Comparison of ENCODE assay signal across 8 cellular contexts in genomic region chr1:155005076-155005971, GRCh38. TPM values are rescaled to one million over a fixed set of nuclear protein-coding genes. Genes with fewer than 3 reads are reported as not detected.
DNase-seq lines count a peak whose midpoint lies in the region; ATAC-seq and TF ChIP-seq lines count a peak whose summit lies in the region.

No MANE protein-coding gene starts in this region.

- ATAC-seq in HCT116 (no peak), right cardiac atrium (peak in 1 of 2 donors; percentile 0), HG02759 (IDR thresholded peaks at IDR 0.05; ENCODE audit: unreplicated experiment) (no peak), GM18505 (IDR thresholded peaks at IDR 0.05; ENCODE audit: unreplicated experiment) (no peak)

- no peak for TF ChIP-seq POLR2A in HCT116 (IDR thresholded peaks at IDR 0.05; ENCODE audit: borderline replicate concordance, extremely low read depth, insufficient read depth, insufficient read length)
- TF ChIP-seq POLR2A in GM18505 (IDR thresholded peaks at IDR 0.05; ENCODE audit: borderline replicate concordance, extremely low read depth, insufficient read depth, insufficient read length) = no peak

- peaks cover 23% of the 10 kb centered on the region for H3K36me3 Mint-ChIP-seq in activated T-helper 1 cell treated with anti-CD3 and anti-CD28 coated beads, Interleukin-12 subunit alpha, Interleukin-12 subunit beta, Interleukin-2, Interleukin-4 antibody, amounts not matched to agents 30 ng/mL and 10 ng/mL and 1 ng/mL, durations not matched to agents 14 hours and 24 hours and 36 hours (ENCODE audit: low read depth)

- H3K27ac ChIP-seq in HCT116 (ENCODE audit: low read depth, low read length) (peak overlapping the region; percentile 97; the same call in 1 of the 2 replicates), right cardiac atrium (ENCODE audit: low read length) (peak overlapping the region; percentile 89)

- H3K4me3 Mint-ChIP-seq in activated T-helper 1 cell treated with anti-CD3 and anti-CD28 coated beads, Interleukin-12 subunit alpha, Interleukin-12 subunit beta, Interleukin-2, Interleukin-4 antibody, amounts not matched to agents 30 ng/mL and 10 ng/mL and 1 ng/mL, durations not matched to agents 14 hours and 24 hours and 36 hours = peak overlapping the region; percentile 98

- H3K4me1 ChIP-seq in HCT116 (ENCODE audit: control insufficient read depth in 1 of 2, insufficient read depth in 2 of 2, low read length in 2 of 2) (peaks cover 11 to 66% of the 10 kb centered on the region in 2 experiments), right cardiac atrium (ENCODE audit: control insufficient read depth, insufficient read depth, low read length) (peaks cover 18% of the 10 kb centered on the region), skeletal muscle satellite cell (ENCODE audit: control insufficient read depth, insufficient read depth, low read length) (peaks cover 51% of the 10 kb centered on the region)

- H4K20me1 ChIP-seq in HCT116 (ENCODE audit: insufficient read depth) = no peaks in the 10 kb centered on the region

- no peak for TF ChIP-seq CTCF in HCT116 (IDR thresholded peaks at IDR 0.05 in 2 of 3, conservative IDR thresholded peaks at IDR 0.05 in 1 of 3; ENCODE audit: borderline replicate concordance in 1 of 3, insufficient read depth in 1 of 3, low read depth in 2 of 3, low read length in 2 of 3)

- no peak for DNase-seq in HCT116 (ENCODE audit: low read depth, low spot score)
- DNase-seq in activated T-helper 1 cell treated with anti-CD3 and anti-CD28 coated beads, Interleukin-12 subunit alpha, Interleukin-12 subunit beta, Interleukin-2, Interleukin-4 antibody, amounts not matched to agents 30 ng/mL and 10 ng/mL and 1 ng/mL, durations not matched to agents 14 hours and 24 hours and 36 hours (ENCODE audit: low spot score) = no peak
- peak; percentile 72 to 88 (median 87) for DNase-seq in right cardiac atrium
- no peak for DNase-seq in amniotic stem cell (lab: John Stamatoyannopoulos, UW)
- DNase-seq in NCI-H510A treated with DMSO at 0.1 percent for 48 hours (lab: John Stamatoyannopoulos, UW) = no peak

- RAD21 ChIA-PET in HCT116 (lab: Charles Lee; ENCODE audit: low non-redundant PET in 1 of 2, low total read pairs in 2 of 2, uncharacterized antibody in 2 of 2, unreplicated experiment in 2 of 2) = no interaction called here

- BruUV-seq in HCT116 (replicated peaks; lab: Mats Ljungman, UMichigan) = no TSS peak

- H3K9me3 ChIP-seq in HCT116 (ENCODE audit: control insufficient read depth in 1 of 2, insufficient read depth in 1 of 2, low read depth in 1 of 2, low read length in 2 of 2) (no peaks in the 10 kb centered on the region), right cardiac atrium (ENCODE audit: control insufficient read depth, low read length) (no peaks in the 10 kb centered on the region), skeletal muscle satellite cell (replicated peaks; ENCODE audit: low read length) (no peaks in the 10 kb centered on the region)

- peak overlapping the region; percentile 96 for H3K27ac Mint-ChIP-seq in activated T-helper 1 cell treated with anti-CD3 and anti-CD28 coated beads, Interleukin-12 subunit alpha, Interleukin-12 subunit beta, Interleukin-2, Interleukin-4 antibody, amounts not matched to agents 30 ng/mL and 10 ng/mL and 1 ng/mL, durations not matched to agents 14 hours and 24 hours and 36 hours

- no peak overlapping the region for H2AFZ ChIP-seq in HCT116 (ENCODE audit: low read depth, low read length, poor library complexity, severe bottlenecking)

- peaks cover 73% of the 10 kb centered on the region for H3K79me2 ChIP-seq in HCT116 (ENCODE audit: insufficient read depth, low read length)

- CTCF ChIA-PET in HCT116 (lab: Charles Lee) = interaction anchor here (2.3 kb wide), 1 partner anchor 46 kb away, joined by 7 read pairs; the partner anchor contains the start of gene ADAM15

- TF ChIP-seq RAD21 in HCT116 (IDR thresholded peaks at IDR 0.05; ENCODE audit: low read depth) = no peak

- peaks cover 37% of the 10 kb centered on the region for H3K4me1 Mint-ChIP-seq in activated T-helper 1 cell treated with anti-CD3 and anti-CD28 coated beads, Interleukin-12 subunit alpha, Interleukin-12 subunit beta, Interleukin-2, Interleukin-4 antibody, amounts not matched to agents 30 ng/mL and 10 ng/mL and 1 ng/mL, durations not matched to agents 14 hours and 24 hours and 36 hours (ENCODE audit: low read depth)

- H3K4me3 ChIP-seq in HCT116 (replicated peaks in 1 of 2; ENCODE audit: low read depth in 1 of 2, low read length in 2 of 2) = peak overlapping the region in 1 of 2 experiments; percentile 98; a peak in 2 of 4 replicates
- H3K4me3 ChIP-seq in right cardiac atrium (ENCODE audit: low read length) = no peak overlapping the region
- peak overlapping the region; percentile 90 for H3K4me3 ChIP-seq in skeletal muscle satellite cell (ENCODE audit: low read length)

- H3K36me3 ChIP-seq in HCT116 (ENCODE audit: control insufficient read depth in 1 of 2, insufficient read depth in 2 of 2, low read length in 2 of 2) (peaks cover 0 to 2% of the 10 kb centered on the region in 2 experiments; a peak in 2 of 4 replicates), skeletal muscle satellite cell (ENCODE audit: insufficient read depth, low read length) (peaks cover 21% of the 10 kb centered on the region)

- peak overlapping the region; percentile 80 for H3K4me2 ChIP-seq in HCT116 (ENCODE audit: low read length)
- peak overlapping the region; percentile 95 for H3K4me2 ChIP-seq in skeletal muscle satellite cell (ENCODE audit: low read length)

- POLR2A ChIA-PET in HCT116 (lab: Charles Lee) = interaction anchor here (1.0 to 1.5 kb wide), 2 partner anchors 12 to 33 kb away, joined by 3 to 6 read pairs; no protein-coding TSS in a partner anchor

- intact Hi-C loops in HCT116 (cut with micrococcal nuclease) = no loop called here
- intact Hi-C loops in activated T-helper 1 cell treated with anti-CD3 and anti-CD28 coated beads, Interleukin-12 subunit alpha, Interleukin-12 subunit beta, Interleukin-2, Interleukin-4 antibody, amounts not matched to agents 30 ng/mL and 10 ng/mL and 1 ng/mL, durations not matched to agents 14 hours and 24 hours and 36 hours (cut with micrococcal nuclease) = loop anchor here (5.0 kb wide), 1 partner anchor 167 kb away; the partner anchor contains the start of genes KRTCAP2 and TRIM46
- intact Hi-C loops in right cardiac atrium (cut with DNase I) = no loop called here

- no peaks in the 10 kb centered on the region for H3K9me3 Mint-ChIP-seq in activated T-helper 1 cell treated with anti-CD3 and anti-CD28 coated beads, Interleukin-12 subunit alpha, Interleukin-12 subunit beta, Interleukin-2, Interleukin-4 antibody, amounts not matched to agents 30 ng/mL and 10 ng/mL and 1 ng/mL, durations not matched to agents 14 hours and 24 hours and 36 hours

- H3K27me3 Mint-ChIP-seq in activated T-helper 1 cell treated with anti-CD3 and anti-CD28 coated beads, Interleukin-12 subunit alpha, Interleukin-12 subunit beta, Interleukin-2, Interleukin-4 antibody, amounts not matched to agents 30 ng/mL and 10 ng/mL and 1 ng/mL, durations not matched to agents 14 hours and 24 hours and 36 hours (ENCODE audit: insufficient read depth) = peaks cover 2% of the 10 kb centered on the region

- H3K27me3 ChIP-seq in HCT116 (ENCODE audit: insufficient read depth, low read length) (no peaks in the 10 kb centered on the region), right cardiac atrium (ENCODE audit: control insufficient read depth, insufficient read depth) (no peaks in the 10 kb centered on the region), skeletal muscle satellite cell (ENCODE audit: control insufficient read depth, insufficient read depth, low read length) (no peaks in the 10 kb centered on the region)

- no peaks in the 10 kb centered on the region for H3K9me2 ChIP-seq in HCT116 (ENCODE audit: insufficient read depth)

- H3K9ac ChIP-seq in HCT116 (ENCODE audit: low read length) = peak overlapping the region; percentile 93
- peak overlapping the region; percentile 85 for H3K9ac ChIP-seq in skeletal muscle satellite cell (ENCODE audit: low read depth, low read length)

- 45% methylated on average over 17 of the region's 17 CpGs for WGBS in right cardiac atrium

RNA-seq across cellular contexts. Expression of gene ZBTB7B, which starts 2.7 kb away (rescaled TPM):
- 57.0 TPM for total RNA-seq in HCT116 (2021; ENCODE audit: unreplicated experiment)
- polyA plus RNA-seq in HCT116 (2012) = 42.3 and 47.5 TPM in 2 replicates
- total RNA-seq in activated T-helper 1 cell treated with anti-CD3 and anti-CD28 coated beads, Interleukin-12 subunit alpha, Interleukin-12 subunit beta, Interleukin-2, Interleukin-4 antibody, amounts not matched to agents 30 ng/mL and 10 ng/mL and 1 ng/mL, durations not matched to agents 14 hours and 24 hours and 36 hours = 166 and 172 TPM in 2 replicates
- total RNA-seq in right cardiac atrium = 10 to 100 TPM; 40.3 to 66.6 (median 52.7) TPM
- 41.7 TPM for polyA plus RNA-seq in right cardiac atrium
- total RNA-seq in skeletal muscle satellite cell (2012; rRNA removed) = 13.9 and 18.1 TPM in 2 replicates

RNA-seq across cellular contexts. Expression of gene LENEP, which starts 11.9 kb away (rescaled TPM):
- total RNA-seq in HCT116 (2021; ENCODE audit: unreplicated experiment) (0.42 TPM), right cardiac atrium (not detected)
- 0.31 TPM in 1 of 2 replicates, not detected in the other for polyA plus RNA-seq in HCT116 (2012)
- total RNA-seq in activated T-helper 1 cell treated with anti-CD3 and anti-CD28 coated beads, Interleukin-12 subunit alpha, Interleukin-12 subunit beta, Interleukin-2, Interleukin-4 antibody, amounts not matched to agents 30 ng/mL and 10 ng/mL and 1 ng/mL, durations not matched to agents 14 hours and 24 hours and 36 hours = 1.5 and 1.8 TPM in 2 replicates
- not detected for polyA plus RNA-seq in right cardiac atrium
- 0.87 and 1.3 TPM in 2 replicates for total RNA-seq in skeletal muscle satellite cell (2012; rRNA removed)

RNA-seq across cellular contexts. Expression of gene FLAD1, which starts 22.2 kb away (rescaled TPM):
- 58.4 TPM for total RNA-seq in HCT116 (2021; ENCODE audit: unreplicated experiment)
- 49.9 and 53.7 TPM in 2 replicates for polyA plus RNA-seq in HCT116 (2012)
- total RNA-seq in activated T-helper 1 cell treated with anti-CD3 and anti-CD28 coated beads, Interleukin-12 subunit alpha, Interleukin-12 subunit beta, Interleukin-2, Interleukin-4 antibody, amounts not matched to agents 30 ng/mL and 10 ng/mL and 1 ng/mL, durations not matched to agents 14 hours and 24 hours and 36 hours = 69.2 and 74.3 TPM in 2 replicates
- 10 to 100 TPM; 22.8 to 32.7 (median 25.2) TPM for total RNA-seq in right cardiac atrium
- polyA plus RNA-seq in right cardiac atrium = 25.3 TPM
- 26.9 and 27.1 TPM in 2 replicates for total RNA-seq in skeletal muscle satellite cell (2012; rRNA removed)

RNA-seq across cellular contexts. Expression of gene DCST2, which starts 28.3 kb away (rescaled TPM):
- 2.0 TPM for total RNA-seq in HCT116 (2021; ENCODE audit: unreplicated experiment)
- polyA plus RNA-seq in HCT116 (2012) = 2.4 and 2.9 TPM in 2 replicates
- total RNA-seq in activated T-helper 1 cell treated with anti-CD3 and anti-CD28 coated beads, Interleukin-12 subunit alpha, Interleukin-12 subunit beta, Interleukin-2, Interleukin-4 antibody, amounts not matched to agents 30 ng/mL and 10 ng/mL and 1 ng/mL, durations not matched to agents 14 hours and 24 hours and 36 hours = 0.26 and 0.27 TPM in 2 replicates
- under 1 TPM in 3 of 4 donors, not detected in 1; 0.25 to 0.33 (median 0.32) TPM for total RNA-seq in right cardiac atrium
- polyA plus RNA-seq in right cardiac atrium = 0.23 TPM
- total RNA-seq in skeletal muscle satellite cell (2012; rRNA removed) = not detected in 2 replicates

RNA-seq across cellular contexts. Expression of gene DCST1, which starts 28.3 kb away (rescaled TPM):
- 0.32 TPM for total RNA-seq in HCT116 (2021; ENCODE audit: unreplicated experiment)
- 0.08 and 0.14 TPM in 2 replicates for polyA plus RNA-seq in HCT116 (2012)
- total RNA-seq in activated T-helper 1 cell treated with anti-CD3 and anti-CD28 coated beads, Interleukin-12 subunit alpha, Interleukin-12 subunit beta, Interleukin-2, Interleukin-4 antibody, amounts not matched to agents 30 ng/mL and 10 ng/mL and 1 ng/mL, durations not matched to agents 14 hours and 24 hours and 36 hours = not detected in 2 replicates
- total RNA-seq in right cardiac atrium = not detected
- polyA plus RNA-seq in right cardiac atrium = not detected
- total RNA-seq in skeletal muscle satellite cell (2012; rRNA removed) = not detected in 2 replicates

Comparison
In these comparisons a context has a peak if more than half of its experiments do, and no peak if none do; other contexts are left out.
1. DNase-seq: peak in right cardiac atrium (3 of 3); none in HCT116 (single experiment), activated T-helper 1 cell treated with anti-CD3 and anti-CD28 coated beads, Interleukin-12 subunit alpha, Interleukin-12 subunit beta, Interleukin-2, Interleukin-4 antibody, amounts not matched to agents 30 ng/mL and 10 ng/mL and 1 ng/mL, durations not matched to agents 14 hours and 24 hours and 36 hours (single experiment), amniotic stem cell (single experiment) and NCI-H510A treated with DMSO at 0.1 percent for 48 hours (single experiment).